Comparison of ENCODE assay signal across 12 cellular contexts in the genomic region with DNA sequence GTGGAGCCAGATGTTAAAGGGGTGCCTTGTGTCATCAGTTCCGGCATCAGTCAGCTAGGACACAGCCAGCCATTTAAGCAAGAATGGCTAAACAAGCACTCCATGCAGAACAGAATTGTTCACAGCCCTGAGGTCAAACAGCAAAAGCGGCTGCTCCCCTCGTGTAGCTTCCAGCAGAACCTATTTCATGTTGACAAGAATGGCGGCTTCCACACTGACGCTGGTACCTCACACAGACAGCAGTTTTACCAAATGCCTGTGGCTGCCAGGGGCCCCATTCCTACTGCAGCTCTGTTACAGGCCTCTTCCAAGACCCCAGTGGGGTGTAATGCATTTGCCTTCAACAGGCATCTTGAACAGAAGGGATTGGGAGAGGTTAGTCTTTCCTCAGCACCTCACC.
"Had no signal": no experiment of that assay in that cellular context is flagged by ENCODE, and none has a peak within 500 bp of the region (broad histone marks: within the 10 kb centered on the region; RNA-seq: fewer than 3 reads in every experiment).

No MANE protein-coding gene starts in this region.

- H3K4me1 ChIP-seq: foreskin keratinocyte had no signal

- H3K27me3 ChIP-seq: foreskin keratinocyte had no signal

- H3K27ac ChIP-seq: foreskin keratinocyte had no signal

- DNase-seq: activated CD4-positive, alpha-beta T cell treated with anti-CD3 and anti-CD28 coated beads, Interleukin-2, amount 50 U/mL, for 1 hour; activated CD8-positive, alpha-beta memory T cell treated with anti-CD3 and anti-CD28 coated beads for 24 hours; activated naive CD8-positive, alpha-beta T cell treated with anti-CD3 and anti-CD28 coated beads for 36 hours; cortex of kidney; effector CD8-positive, alpha-beta T cell; foreskin keratinocyte; kidney glomerular epithelial cell; mesendoderm; natural killer cell; stimulated activated CD4-positive, alpha-beta T cell treated with anti-CD3 and anti-CD28 coated beads, Interleukin-4, amount 100 ng/mL, for 24 hours; stimulated activated naive CD4-positive, alpha-beta T cell; trophoblast cell had no signal
